ENCODE assay signal across 30 cellular contexts in genomic region chr6:64037421-64037820, GRCh38.
"Had no signal": no experiment of that assay in that cellular context is flagged by ENCODE, and none has a peak within 500 bp of the region (broad histone marks: within the 10 kb centered on the region; RNA-seq: fewer than 3 reads in every experiment).

No MANE protein-coding gene starts in this region.

- DNase-seq: activated CD4-positive, alpha-beta memory T cell treated with anti-CD3 and anti-CD28 coated beads for 36 hours; activated CD4-positive, alpha-beta T cell treated with anti-CD3 and anti-CD28 coated beads for 36 hours; activated CD4-positive, alpha-beta T cell treated with anti-CD3 and anti-CD28 coated beads, Interleukin-2, amount 10 ng/mL, durations not matched to agents 24 days and 14 days; activated CD4-positive, CD25-positive, alpha-beta regulatory T cell; activated CD4-positive, CD25-positive, alpha-beta regulatory T cell treated with anti-CD3 and anti-CD28 coated beads, Interleukin-2, amount 50 U/mL, for 72 hours; activated CD8-positive, alpha-beta memory T cell treated with anti-CD3 and anti-CD28 coated beads, Interleukin-2, amount 10 ng/mL, durations not matched to agents 7 days and 5 days; activated CD8-positive, alpha-beta memory T cell treated with anti-CD3 and anti-CD28 coated beads, Interleukin-2, amount 50 U/mL, for 4 hours; activated CD8-positive, alpha-beta T cell treated with anti-CD3 and anti-CD28 coated beads, Interleukin-2, amount 10 ng/mL, durations not matched to agents 7 days and 5 days; activated effector memory CD4-positive, alpha-beta T cell treated with anti-CD3 and anti-CD28 coated beads, Interleukin-2, amount 50 U/mL, for 16 hours; activated naive CD4-positive, alpha-beta T cell treated with anti-CD3 and anti-CD28 coated beads for 36 hours; activated naive CD8-positive, alpha-beta T cell treated with anti-CD3 and anti-CD28 coated beads for 36 hours; activated naive CD8-positive, alpha-beta T cell treated with anti-CD3 and anti-CD28 coated beads, Interleukin-2, amount 50 U/mL, for 24 hours; activated T-cell treated with anti-CD3 and anti-CD28 coated beads, Interleukin-2, amount 50 U/mL, for 1 hour; activated T-cell treated with anti-CD3 and anti-CD28 coated beads, Interleukin-2, amount 50 U/mL, for 48 hours; amniotic stem cell; anterior cingulate cortex; brain microvascular endothelial cell; caudate nucleus; cerebellar nuclear complex; colonic mucosa; dorsolateral prefrontal cortex; effector memory CD4-positive, alpha-beta T cell; endodermal cell; erythroblast; foreskin melanocyte; heart right ventricle; T-helper 2 cell had no signal

- H3K27ac ChIP-seq: brain microvascular endothelial cell, colonic mucosa, dorsolateral prefrontal cortex, esophagus muscularis mucosa, gastroesophageal sphincter, heart right ventricle, hepatocyte had no signal

- H3K36me3 ChIP-seq: brain microvascular endothelial cell, colonic mucosa, esophagus muscularis mucosa, gastroesophageal sphincter, heart right ventricle had no signal

- H3K4me2 ChIP-seq: hepatocyte had no signal

- H2AFZ ChIP-seq: hepatocyte had no signal

- H3K79me2 ChIP-seq: hepatocyte had no signal

- H3K27me3 ChIP-seq: brain microvascular endothelial cell, colonic mucosa, dorsolateral prefrontal cortex, esophagus muscularis mucosa, gastroesophageal sphincter, heart right ventricle, hepatocyte had no signal

- H3K9me3 ChIP-seq: colonic mucosa, esophagus muscularis mucosa, gastroesophageal sphincter, heart right ventricle had no signal

- ATAC-seq: activated CD4-positive, alpha-beta T cell treated with anti-CD3 and anti-CD28 coated beads for 36 hours; activated CD8-positive, alpha-beta memory T cell treated with anti-CD3 and anti-CD28 coated beads, Interleukin-2, amount 10 ng/mL, durations not matched to agents 7 days and 5 days; activated CD8-positive, alpha-beta T cell treated with anti-CD3 and anti-CD28 coated beads, Interleukin-2, amount 10 ng/mL, durations not matched to agents 7 days and 5 days; activated naive CD8-positive, alpha-beta T cell treated with anti-CD3 and anti-CD28 coated beads, Interleukin-2, amount 50 U/mL, for 24 hours; gastroesophageal sphincter; heart right ventricle had no signal

- H3K4me1 ChIP-seq: colonic mucosa, esophagus muscularis mucosa, gastroesophageal sphincter, heart right ventricle had no signal

- H3K4me3 ChIP-seq: colonic mucosa, dorsolateral prefrontal cortex, esophagus muscularis mucosa, gastroesophageal sphincter, heart right ventricle, hepatocyte had no signal
